Comparison of ENCODE assay signal across 13 cellular contexts in genomic region chr14:63857467-63858030, GRCh38. TPM values are rescaled to one million over a fixed set of nuclear protein-coding genes. Genes with fewer than 3 reads are reported as not detected.
A peak's percentile ranks its signal among the peaks of the same experiment; 100 is the strongest.
DNase-seq lines count a peak whose midpoint lies in the region; ATAC-seq lines count a peak whose summit lies in the region.
"Had no signal": no experiment of that assay in that cellular context is flagged by ENCODE, and none has a peak within 500 bp of the region (broad histone marks: within the 10 kb centered on the region; RNA-seq: fewer than 3 reads in every experiment).

No MANE protein-coding gene starts in this region.

- peaks cover 29% of the 10 kb centered on the region for H3K27me3 Mint-ChIP-seq in activated T-helper 2 cell treated with anti-CD3 and anti-CD28 coated beads, Interferon-gamma antibody, Interleukin-2, Interleukin-4, amounts not matched to agents 10 μg/mL and 5 μg/mL and 100 μg/mL, durations not matched to agents 14 hours and 24 hours and 36 hours (ENCODE audit: low read depth)
- H3K27me3 Mint-ChIP-seq in natural killer cell treated with Interleukin-12 subunit alpha and Interleukin-12 subunit beta and Interleukin-15 and Interleukin-18, amount 100 ng/mL, for 72 hours = no peaks in the 10 kb centered on the region

- no peak overlapping the region for H3K4me3 Mint-ChIP-seq in activated T-helper 2 cell treated with anti-CD3 and anti-CD28 coated beads, Interferon-gamma antibody, Interleukin-2, Interleukin-4, amounts not matched to agents 10 μg/mL and 5 μg/mL and 100 μg/mL, durations not matched to agents 14 hours and 24 hours and 36 hours (ENCODE audit: low read depth)
- H3K4me3 Mint-ChIP-seq in natural killer cell treated with Interleukin-12 subunit alpha and Interleukin-12 subunit beta and Interleukin-15 and Interleukin-18, amount 100 ng/mL, for 72 hours = peak overlapping the region; percentile 77
- H3K4me3 Mint-ChIP-seq: memory B cell had no signal

- intact Hi-C loops in activated T-helper 2 cell treated with anti-CD3 and anti-CD28 coated beads, Interferon-gamma antibody, Interleukin-2, Interleukin-4, amounts not matched to agents 10 μg/mL and 5 μg/mL and 100 μg/mL, durations not matched to agents 14 hours and 24 hours and 36 hours (cut with micrococcal nuclease) = loop anchor here (10.0 kb wide), 5 partner anchors 47 to 647 kb away; partner anchors contain the start of genes PPP2R5E, ZBTB1 and ZBTB25

- DNase-seq in activated gamma-delta T cell treated with Interleukin-2 at 50 U/mL for 16 hours (peak; percentile 39), activated gamma-delta T cell (lab: John Stamatoyannopoulos, UW) (no peak), M059J (ENCODE audit: low read depth) (peak; percentile 60), NCI-H2081 treated with DMSO at 0.1 percent for 48 hours (lab: John Stamatoyannopoulos, UW) (no peak), Kasumi-1 (lab: John Stamatoyannopoulos, UW) (no peak)
- no peak for DNase-seq in activated T-helper 2 cell treated with anti-CD3 and anti-CD28 coated beads, Interferon-gamma antibody, Interleukin-2, Interleukin-4, amounts not matched to agents 10 μg/mL and 5 μg/mL and 100 μg/mL, durations not matched to agents 14 hours and 24 hours and 36 hours (ENCODE audit: low spot score)
- DNase-seq in natural killer cell treated with Interleukin-12 subunit alpha and Interleukin-12 subunit beta and Interleukin-15 and Interleukin-18, amount 100 ng/mL, for 72 hours (ENCODE audit: low spot score) = no peak
- DNase-seq: dermis blood vessel endothelial cell, heart left ventricle, psoas muscle, Right ventricle myocardium superior had no signal

- no peaks in the 10 kb centered on the region for H3K9me3 Mint-ChIP-seq in activated T-helper 2 cell treated with anti-CD3 and anti-CD28 coated beads, Interferon-gamma antibody, Interleukin-2, Interleukin-4, amounts not matched to agents 10 μg/mL and 5 μg/mL and 100 μg/mL, durations not matched to agents 14 hours and 24 hours and 36 hours
- H3K9me3 Mint-ChIP-seq in natural killer cell treated with Interleukin-12 subunit alpha and Interleukin-12 subunit beta and Interleukin-15 and Interleukin-18, amount 100 ng/mL, for 72 hours = no peaks in the 10 kb centered on the region
- H3K9me3 Mint-ChIP-seq: memory B cell had no signal

- H3K36me3 Mint-ChIP-seq in activated T-helper 2 cell treated with anti-CD3 and anti-CD28 coated beads, Interferon-gamma antibody, Interleukin-2, Interleukin-4, amounts not matched to agents 10 μg/mL and 5 μg/mL and 100 μg/mL, durations not matched to agents 14 hours and 24 hours and 36 hours (ENCODE audit: low read depth) = peaks cover 14% of the 10 kb centered on the region
- peaks cover 9% of the 10 kb centered on the region for H3K36me3 Mint-ChIP-seq in natural killer cell treated with Interleukin-12 subunit alpha and Interleukin-12 subunit beta and Interleukin-15 and Interleukin-18, amount 100 ng/mL, for 72 hours
- H3K36me3 Mint-ChIP-seq: memory B cell had no signal

- peak in 1 of 2 donors; percentile 48 for ATAC-seq in natural killer cell treated with Interleukin-12 subunit alpha and Interleukin-12 subunit beta and Interleukin-15 and Interleukin-18, amount 100 ng/mL, for 72 hours
- no peak for ATAC-seq in HG02678 (IDR thresholded peaks at IDR 0.05; ENCODE audit: unreplicated experiment)
- ATAC-seq: heart left ventricle, psoas muscle had no signal

- H3K27ac Mint-ChIP-seq in activated T-helper 2 cell treated with anti-CD3 and anti-CD28 coated beads, Interferon-gamma antibody, Interleukin-2, Interleukin-4, amounts not matched to agents 10 μg/mL and 5 μg/mL and 100 μg/mL, durations not matched to agents 14 hours and 24 hours and 36 hours = peak overlapping the region; percentile 10
- peak overlapping the region; percentile 81 to 82 for H3K27ac Mint-ChIP-seq in natural killer cell treated with Interleukin-12 subunit alpha and Interleukin-12 subunit beta and Interleukin-15 and Interleukin-18, amount 100 ng/mL, for 72 hours
- H3K27ac Mint-ChIP-seq: memory B cell had no signal

- peaks cover 39% of the 10 kb centered on the region for H3K4me1 Mint-ChIP-seq in activated T-helper 2 cell treated with anti-CD3 and anti-CD28 coated beads, Interferon-gamma antibody, Interleukin-2, Interleukin-4, amounts not matched to agents 10 μg/mL and 5 μg/mL and 100 μg/mL, durations not matched to agents 14 hours and 24 hours and 36 hours (ENCODE audit: low read depth)
- H3K4me1 Mint-ChIP-seq in natural killer cell treated with Interleukin-12 subunit alpha and Interleukin-12 subunit beta and Interleukin-15 and Interleukin-18, amount 100 ng/mL, for 72 hours (ENCODE audit: low read depth in 2 of 2) = peaks cover 36 to 57% of the 10 kb centered on the region in 2 donors

RNA-seq across cellular contexts. Expression of gene SYNE2, which starts 4.7 kb away (rescaled TPM):
- 20.2 and 36.0 TPM in 2 replicates for total RNA-seq in M059J (2014; rRNA removed; shearing (Covaris generic))
- total RNA-seq in activated T-helper 2 cell treated with anti-CD3 and anti-CD28 coated beads, Interferon-gamma antibody, Interleukin-2, Interleukin-4, amounts not matched to agents 10 μg/mL and 5 μg/mL and 100 μg/mL, durations not matched to agents 14 hours and 24 hours and 36 hours = 15.2 and 16.1 TPM in 2 replicates
- 10 to 100 TPM; 86.7 to 97.4 TPM for total RNA-seq in natural killer cell treated with Interleukin-12 subunit alpha and Interleukin-12 subunit beta and Interleukin-15 and Interleukin-18, amount 100 ng/mL, for 72 hours

Comparison
In these comparisons a context has a peak if more than half of its experiments do, and no peak if none do; other contexts are left out.
1. DNase-seq: peak in activated gamma-delta T cell treated with Interleukin-2 at 50 U/mL for 16 hours (single experiment) and M059J (single experiment); none in activated gamma-delta T cell (single experiment), activated T-helper 2 cell treated with anti-CD3 and anti-CD28 coated beads, Interferon-gamma antibody, Interleukin-2, Interleukin-4, amounts not matched to agents 10 μg/mL and 5 μg/mL and 100 μg/mL, durations not matched to agents 14 hours and 24 hours and 36 hours (single experiment), natural killer cell treated with Interleukin-12 subunit alpha and Interleukin-12 subunit beta and Interleukin-15 and Interleukin-18, amount 100 ng/mL, for 72 hours (single experiment), NCI-H2081 treated with DMSO at 0.1 percent for 48 hours (single experiment) and Kasumi-1 (0 of 2).